Comparison of ENCODE assay signal across 22 cellular contexts in the genomic region with DNA sequence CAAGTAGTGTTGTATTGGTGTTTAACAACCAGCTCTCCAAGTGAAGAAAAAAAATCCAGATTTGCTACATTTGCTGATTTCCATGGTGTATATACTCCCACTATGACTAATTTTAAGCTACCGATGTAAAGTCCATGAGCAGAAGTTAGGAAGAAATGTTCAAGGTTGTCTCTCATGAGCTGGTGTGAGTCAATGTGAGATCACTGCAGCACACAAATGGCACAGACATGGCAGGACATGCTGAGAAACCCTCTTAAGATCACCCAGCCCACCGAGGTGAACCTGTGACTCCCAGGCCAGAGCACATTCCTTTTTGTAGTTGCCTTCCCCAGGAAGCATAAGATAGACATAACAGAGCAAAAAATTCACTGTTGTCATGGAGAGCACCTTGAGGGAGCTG. TPM values are rescaled to one million over a fixed set of nuclear protein-coding genes. Genes with fewer than 3 reads are reported as not detected.
A peak's percentile ranks its signal among the peaks of the same experiment; 100 is the strongest.
DNase-seq lines count a peak whose midpoint lies in the region; ATAC-seq, FAIRE-seq and TF ChIP-seq lines count a peak whose summit lies in the region.
"Had no signal": no experiment of that assay in that cellular context is flagged by ENCODE, and none has a peak within 500 bp of the region (broad histone marks: within the 10 kb centered on the region; RNA-seq: fewer than 3 reads in every experiment).

No MANE protein-coding gene starts in this region.

- H3K4me2 ChIP-seq in GM23248 (ENCODE audit: unreplicated experiment) (no peak overlapping the region), PC-3 (ENCODE audit: low read length) (no peak overlapping the region), H1 (ENCODE audit: insufficient read depth in 1 of 2, low read depth in 2 of 2, low read length in 2 of 2) (no peak overlapping the region)

- H4K20me1 ChIP-seq in GM23248 (ENCODE audit: insufficient read depth) (no peaks in the 10 kb centered on the region), PC-3 (ENCODE audit: low read length) (no peaks in the 10 kb centered on the region), H1 (replicated peaks in 1 of 2; ENCODE audit: control insufficient read depth in 1 of 2, insufficient read depth in 2 of 2, low read length in 2 of 2) (no peaks in the 10 kb centered on the region)

- no peak overlapping the region for H3K4me3 ChIP-seq in GM23248
- no peak overlapping the region for H3K4me3 ChIP-seq in PC-3 (ENCODE audit: low read length)
- H3K4me3 ChIP-seq in H1 (ENCODE audit: extremely low read depth in 1 of 4, insufficient read depth in 2 of 4, low read depth in 3 of 4, low read length in 4 of 4), result no peak overlapping the region
- H3K4me3 ChIP-seq: gastrocnemius medialis, K562, thoracic aorta had no signal

- H3K36me3 ChIP-seq in GM23248 (ENCODE audit: low read depth) (no peaks in the 10 kb centered on the region), PC-3 (ENCODE audit: low read depth, low read length) (no peaks in the 10 kb centered on the region), H1 (ENCODE audit: control insufficient read depth in 2 of 4, insufficient read depth in 4 of 4, low read length in 3 of 4) (no peaks in the 10 kb centered on the region; a peak in 1 of 8 replicates)
- H3K36me3 ChIP-seq: gastrocnemius medialis, thoracic aorta had no signal

- H3K27ac ChIP-seq in GM23248 (peak overlapping the region; percentile 40), PC-3 (ENCODE audit: low read length) (0 out of 2 replicates have a peak overlapping the region, but pooled peaks have one; percentile 24), H1 (ENCODE audit: low read depth, low read length) (no peak overlapping the region), layer of hippocampus (ENCODE audit: low read depth, low read length) (peak overlapping the region; percentile 22)
- H3K27ac ChIP-seq: gastrocnemius medialis, thoracic aorta had no signal

- H4K8ac ChIP-seq in H1 (ENCODE audit: extremely low read depth, insufficient read depth, low read length), result no peak overlapping the region

- no peak overlapping the region for H3K14ac ChIP-seq in H1 (ENCODE audit: insufficient read length)

- H2BK15ac ChIP-seq in H1 (ENCODE audit: low read length), result no peak overlapping the region

- intact Hi-C loops in PC-3 (cut with micrococcal nuclease), result no loop called here

- FAIRE-seq in H1 (lab: Jason Lieb, UNC), result peak; percentile 72
- FAIRE-seq: K562 had no signal

- no peak overlapping the region for H2BK12ac ChIP-seq in H1 (ENCODE audit: low read depth, low read length)

- H3K27me3 ChIP-seq in GM23248 (replicated peaks; ENCODE audit: insufficient read depth), result no peaks in the 10 kb centered on the region
- no peaks in the 10 kb centered on the region for H3K27me3 ChIP-seq in PC-3 (ENCODE audit: low read length)
- no peaks in the 10 kb centered on the region for H3K27me3 ChIP-seq in H1 (replicated peaks in 1 of 4; ENCODE audit: control insufficient read depth in 3 of 4, extremely low read depth in 1 of 4, insufficient read depth in 3 of 4, low read length in 3 of 4)
- H3K27me3 ChIP-seq in layer of hippocampus (ENCODE audit: control insufficient read depth, insufficient read depth, low read length), result no peaks in the 10 kb centered on the region
- H3K27me3 ChIP-seq: gastrocnemius medialis had no signal

- H3K79me1 ChIP-seq in H1 (ENCODE audit: low read depth, low read length), result peaks cover 5% of the 10 kb centered on the region; the same call in 1 of the 2 replicates

- H3K18ac ChIP-seq in H1 (ENCODE audit: extremely low read depth, low read length), result no peak overlapping the region

- in situ Hi-C loops in GM23248 (cut with MboI), result no loop called here

- H3F3A ChIP-seq in GM23248 (ENCODE audit: insufficient read depth), result peaks cover 21% of the 10 kb centered on the region; the same call in 1 of the 2 replicates
- no peaks in the 10 kb centered on the region for H3F3A ChIP-seq in PC-3 (ENCODE audit: low read length, unreplicated experiment)

- H2AFZ ChIP-seq in GM23248, result no peak overlapping the region
- H2AFZ ChIP-seq in PC-3 (ENCODE audit: low read length), result no peak overlapping the region
- no peak overlapping the region for H2AFZ ChIP-seq in H1 (ENCODE audit: low read length)

- no peak for TF ChIP-seq EP300 in H1 (IDR thresholded peaks at IDR 0.05; ENCODE audit: borderline replicate concordance in 1 of 2, low read depth in 2 of 2, low read length in 2 of 2)

- no peak overlapping the region for H3K56ac ChIP-seq in H1 (replicated peaks; ENCODE audit: insufficient read length, low read depth, low read length)

- H3K79me2 ChIP-seq in GM23248 (ENCODE audit: insufficient read depth) (peaks cover 90% of the 10 kb centered on the region), PC-3 (ENCODE audit: low read length) (peaks cover 7% of the 10 kb centered on the region; the same call in 1 of the 2 replicates), H1 (ENCODE audit: control insufficient read depth in 1 of 2, insufficient read depth in 2 of 2, low read length in 2 of 2) (peaks cover 0 to 83% of the 10 kb centered on the region in 2 experiments; a peak in 3 of 4 replicates)

- H2BK120ac ChIP-seq in H1 (replicated peaks; ENCODE audit: low read depth, low read length), result no peak overlapping the region

- H3K9me2 ChIP-seq in GM23248 (ENCODE audit: insufficient read depth) (no peaks in the 10 kb centered on the region), PC-3 (replicated peaks; ENCODE audit: low read length) (no peaks in the 10 kb centered on the region)

- 16 to 27% methylated on average over 2 of the region's 2 CpGs for WGBS in GM23248 (ENCODE audit: low coverage in 1 of 2, low lambda C conversion rate in 2 of 2, missing lambda C conversion rate in 2 of 2), 2 experiments
- WGBS in H1 (ENCODE audit: extremely low coverage in 1 of 2, insufficient coverage in 1 of 2, insufficient read length in 1 of 2, insufficient replicate concordance in 2 of 2, low coverage in 1 of 2, low lambda C conversion rate in 2 of 2, missing lambda C conversion rate in 1 of 2), 2 experiments, result 92% methylated on average over 2 of the region's 2 CpGs; no CpG with 5 or more reads in 1 of the 2 experiments

- no peak for TF ChIP-seq RAD21 in H1 (IDR thresholded peaks at IDR 0.05 in 1 of 2, conservative IDR thresholded peaks at IDR 0.05 in 1 of 2; ENCODE audit: low read depth in 2 of 2, low read length in 2 of 2)

- H3K4me1 ChIP-seq in GM23248 (ENCODE audit: insufficient read depth) (peaks cover 17% of the 10 kb centered on the region), PC-3 (ENCODE audit: insufficient read depth, low read length) (peaks cover 20% of the 10 kb centered on the region), H1 (replicated peaks in 1 of 4; ENCODE audit: control insufficient read depth in 3 of 4, insufficient read depth in 4 of 4, low read length in 3 of 4) (peaks cover 0 to 11% (median 0%) of the 10 kb centered on the region in 4 experiments; a peak in 2 of 7 replicates)
- H3K4me1 ChIP-seq: gastrocnemius medialis had no signal

- H2BK5ac ChIP-seq in H1 (ENCODE audit: low read depth, low read length), result no peak overlapping the region

- H3K9me3 ChIP-seq in GM23248 (ENCODE audit: low read depth), result no peaks in the 10 kb centered on the region
- H3K9me3 ChIP-seq in PC-3 (ENCODE audit: low read length), result no peaks in the 10 kb centered on the region
- H3K9me3 ChIP-seq in H1 (ENCODE audit: insufficient read depth in 2 of 2, low read depth in 1 of 2, low read length in 1 of 2), result no peaks in the 10 kb centered on the region
- H3K9me3 ChIP-seq: gastrocnemius medialis, thoracic aorta had no signal

- H3K23ac ChIP-seq in H1 (ENCODE audit: insufficient read length), result no peak overlapping the region

- POLR2A ChIA-PET in PC-3 (lab: Charles Lee; ENCODE audit: unreplicated experiment) (interaction anchor here (0.5 kb wide), 1 partner anchor 105 kb away, joined by 14 read pairs; no protein-coding TSS in a partner anchor), H1 (lab: Charles Lee; ENCODE audit: partially characterized antibody) (interaction anchor here (0.9 to 2.6 kb wide), 3 partner anchors 11 to 36 kb away, joined by 3 to 16 read pairs (median 3); a partner anchor contains a TSS)

- no peak overlapping the region for H4K91ac ChIP-seq in H1 (replicated peaks; ENCODE audit: insufficient read length, low read length)

- CTCF ChIA-PET in PC-3 (lab: Charles Lee) (interaction anchor here (0.6 kb wide), 1 partner anchor 317 kb away, joined by 3 read pairs; no protein-coding TSS in a partner anchor), H1 (lab: Charles Lee; ENCODE audit: partially characterized antibody) (no interaction called here)

- no peak for TF ChIP-seq CTCF in PC-3 (conservative IDR thresholded peaks at IDR 0.05; ENCODE audit: low read depth, low read length)
- no peak for TF ChIP-seq CTCF in H1 (IDR thresholded peaks at IDR 0.05; ENCODE audit: control extremely low read depth in 1 of 3, insufficient read depth in 1 of 3, low read depth in 1 of 3, low read length in 3 of 3)

- DNase-seq in GM23248 (peak; percentile 80), PC-3 (peak; percentile 45), H1 (ENCODE audit: low read depth in 1 of 2, low spot score in 2 of 2) (no peak), LoVo (ENCODE audit: low spot score) (no peak)
- DNase-seq: activated CD4-positive, alpha-beta T cell treated with anti-CD3 and anti-CD28 coated beads, Interleukin-2, amount 50 U/mL, for 48 hours; activated naive CD4-positive, alpha-beta T cell treated with anti-CD3 and anti-CD28 coated beads, Interleukin-2, amount 10 ng/mL, durations not matched to agents 7 days and 5 days; activated T-cell treated with anti-CD3 and anti-CD28 coated beads, Interleukin-2, amount 50 U/mL, for 24 hours; CD8-positive, alpha-beta memory T cell; DMS79; effector memory CD4-positive, alpha-beta T cell; gastrocnemius medialis; left ventricle myocardium superior; NCI-H1417; NCI-H2171 treated with DMSO at 0.1 percent for 48 hours; NCI-H774 had no signal

- H3K9ac ChIP-seq in GM23248 (no peak overlapping the region), PC-3 (ENCODE audit: low read length) (no peak overlapping the region), H1 (replicated peaks in 1 of 4; ENCODE audit: extremely low read depth in 1 of 4, low read depth in 3 of 4, low read length in 3 of 4) (no peak overlapping the region)

- H2BK20ac ChIP-seq in H1 (ENCODE audit: low read length), result no peak overlapping the region

- no peak overlapping the region for H3K4ac ChIP-seq in H1 (replicated peaks; ENCODE audit: insufficient read length, low read depth, low read length)

- BruUV-seq in PC-3 (replicated peaks; lab: Mats Ljungman, UMichigan), result no TSS peak

- no peak overlapping the region for H2AK5ac ChIP-seq in H1 (ENCODE audit: low read depth, low read length)

- no peaks in the 10 kb centered on the region for H3K23me2 ChIP-seq in H1 (ENCODE audit: low read depth, low read length)

- peak; percentile 64 for ATAC-seq in PC-3
- no peak for ATAC-seq in GM21526 (IDR thresholded peaks at IDR 0.05; ENCODE audit: low FRiP score, unreplicated experiment)
- no peak for ATAC-seq in HG02642 (IDR thresholded peaks at IDR 0.05; ENCODE audit: poor library complexity, unreplicated experiment)
- ATAC-seq in HG03097 (IDR thresholded peaks at IDR 0.05; ENCODE audit: low FRiP score, unreplicated experiment), result no peak
- ATAC-seq: gastrocnemius medialis, K562, left ventricle myocardium superior, Panc1 had no signal

- no peak for TF ChIP-seq POLR2A in H1 (IDR thresholded peaks at IDR 0.05; ENCODE audit: control extremely low read depth in 1 of 2, low read depth in 2 of 2, low read length in 2 of 2)

- H4K5ac ChIP-seq in H1 (ENCODE audit: insufficient read length, low read depth, low read length), result no peak overlapping the region

RNA-seq across cellular contexts. Expression of a gene that starts 36.3 kb away (rescaled TPM):
- 52.6 and 54.6 TPM in 2 replicates for total RNA-seq in GM23248 (2014; rRNA removed; shearing (Covaris generic))
- polyA plus RNA-seq in GM23248 (2016; fragmentation: Nextera tagmentation; extraction: Ambion mirVana) (27.8 and 30.4 TPM in 2 replicates), H1 (2011; rRNA removed) (22.9 and 30.5 TPM in 2 replicates)
- total RNA-seq in PC-3 (2014; rRNA removed), result 15.3 and 16.1 TPM in 2 replicates
- total RNA-seq in H1 (2021; fragmentation: NEBNext Ultra II Directional; extraction: Animal tissue kit (Norgen Biotek cat#: 25700)), result 68.1 and 71.2 TPM in 2 replicates
- 27.8 TPM for polyA plus RNA-seq in H1 (2011; cell fraction: cytosol; rRNA removed)
- 17.0 TPM for polyA plus RNA-seq in H1 (2011; cell fraction: nucleus; rRNA removed)
- 30.5 to 48.6 TPM (median 44.6 TPM) in 4 replicates for polyA plus RNA-seq in H1 (2012, experiment 1 of 2)
- polyA plus RNA-seq in H1 (2012, experiment 2 of 2), result 2.8 TPM
- polyA plus RNA-seq in H1 (2013, experiment 1 of 2), result 30.1 TPM
- polyA plus RNA-seq in H1 (2013, experiment 2 of 2), result 35.0 TPM
- 142 and 183 TPM in 2 replicates for polyA minus RNA-seq in H1 (2011; rRNA and poly(A)+ RNA removed)
- 52.5 TPM for polyA minus RNA-seq in H1 (2011; cell fraction: cytosol; rRNA and poly(A)+ RNA removed)
- 58.5 TPM for polyA minus RNA-seq in H1 (2011; cell fraction: nucleus; rRNA and poly(A)+ RNA removed)

Comparison
In these comparisons a context has a peak if more than half of its experiments do, and no peak if none do; other contexts are left out.
1. DNase-seq: peak in GM23248 (single experiment) and PC-3 (single experiment); none in H1 (0 of 2) and LoVo (single experiment).